8 cellular contexts compared by ENCODE assay signal in the genomic region with DNA sequence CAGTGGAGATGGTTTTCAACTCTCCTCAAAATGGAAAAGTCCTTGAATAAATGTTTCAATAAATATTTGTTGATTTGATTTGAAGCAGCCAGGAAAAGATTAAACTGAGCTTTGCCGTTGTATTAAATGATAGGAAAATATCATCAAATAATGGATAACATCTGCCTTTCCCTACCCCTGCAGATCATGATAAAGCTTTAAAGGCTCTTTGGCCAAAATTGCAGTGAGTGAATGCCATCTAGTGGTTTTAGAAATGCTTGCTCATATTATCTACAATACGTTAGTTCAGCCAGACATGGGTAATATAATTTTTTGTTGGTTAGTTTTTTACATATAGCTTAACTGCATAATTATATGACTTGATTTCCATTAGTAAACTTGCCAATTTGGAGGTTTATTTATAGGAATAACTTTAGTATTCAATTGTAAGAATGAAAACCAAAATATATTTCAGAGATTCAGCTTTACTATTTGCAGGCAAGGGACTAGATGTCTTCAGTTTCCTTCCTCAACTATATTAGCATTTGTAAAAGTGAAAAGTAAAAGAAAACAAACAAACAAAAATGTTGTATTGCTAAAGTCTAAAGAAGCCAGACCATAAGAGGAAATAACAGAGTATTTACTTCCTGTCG.
DNase-seq lines count a peak whose midpoint lies in the region; ATAC-seq and TF ChIP-seq lines count a peak whose summit lies in the region.

No MANE protein-coding gene starts in this region.

- H3K9me2 ChIP-seq in MM.1S (replicated peaks; ENCODE audit: insufficient read depth, low read length), result no peaks in the 10 kb centered on the region

- no peaks in the 10 kb centered on the region for H3K4me1 Mint-ChIP-seq in activated T-helper 17 cell treated with anti-CD3 and anti-CD28 coated beads, Interleukin-2, amount 50 U/mL, for 72 hours

- in situ Hi-C loops in SK-MEL-5 (cut with HindIII; ENCODE audit: low pct_unique_long_range_greater_than_20kb, low sequenced_read_pairs), result no loop called here

- no peak overlapping the region for H3K9ac ChIP-seq in MM.1S (ENCODE audit: low read length)

- no peaks in the 10 kb centered on the region for H3K27me3 ChIP-seq in MM.1S (replicated peaks; ENCODE audit: insufficient read depth, low read length)

- no peaks in the 10 kb centered on the region for H3K4me1 ChIP-seq in MM.1S (ENCODE audit: low read length)

- H3K36me3 ChIP-seq in MM.1S (replicated peaks; ENCODE audit: insufficient read depth, low read length), result no peaks in the 10 kb centered on the region

- H3K9me3 Mint-ChIP-seq in activated T-helper 17 cell treated with anti-CD3 and anti-CD28 coated beads, Interleukin-2, amount 50 U/mL, for 72 hours, result no peaks in the 10 kb centered on the region

- H3K4me2 ChIP-seq in MM.1S (ENCODE audit: low read depth, low read length), result no peak overlapping the region

- DNase-seq in Daoy (ENCODE audit: low read depth), result peak; percentile 15
- DNase-seq in MM.1S, result peak; percentile 60
- peak; percentile 70 for DNase-seq in SK-MEL-5 (ENCODE audit: low read depth, low spot score)
- DNase-seq in fibroblast of pulmonary artery (ENCODE audit: low read depth), result peak; percentile 75
- peak; percentile 56 for DNase-seq in renal cortical epithelial cell (ENCODE audit: low read depth)
- DNase-seq in GM19240 (ENCODE audit: insufficient read length, low spot score), result no peak

- H3K27ac ChIP-seq in MM.1S (ENCODE audit: low read length), result no peak overlapping the region

- no peak overlapping the region for H3K27ac Mint-ChIP-seq in activated T-helper 17 cell treated with anti-CD3 and anti-CD28 coated beads, Interleukin-2, amount 50 U/mL, for 72 hours

- no peaks in the 10 kb centered on the region for H3K79me2 ChIP-seq in MM.1S (ENCODE audit: low read length)

- H3K4me3 ChIP-seq in MM.1S (ENCODE audit: low read length) (no peak overlapping the region), fibroblast of pulmonary artery (replicated peaks; ENCODE audit: low read depth, low read length) (no peak overlapping the region)

- no peaks in the 10 kb centered on the region for H3F3A ChIP-seq in MM.1S (ENCODE audit: insufficient read depth, low read length)

- ATAC-seq in GM21528 (IDR thresholded peaks at IDR 0.05; ENCODE audit: low FRiP score, unreplicated experiment), result peak; percentile 73
- no peak for ATAC-seq in activated T-helper 17 cell treated with anti-CD3 and anti-CD28 coated beads, Interleukin-2, amount 50 U/mL, for 72 hours (replicated peaks)

- no peak overlapping the region for H2AFZ ChIP-seq in MM.1S (ENCODE audit: low read length)

- no peaks in the 10 kb centered on the region for H3K9me3 ChIP-seq in MM.1S (replicated peaks; ENCODE audit: insufficient read depth, low read length)

- H3K4me3 Mint-ChIP-seq in activated T-helper 17 cell treated with anti-CD3 and anti-CD28 coated beads, Interleukin-2, amount 50 U/mL, for 72 hours, result no peak overlapping the region

- H3K36me3 Mint-ChIP-seq in activated T-helper 17 cell treated with anti-CD3 and anti-CD28 coated beads, Interleukin-2, amount 50 U/mL, for 72 hours (ENCODE audit: low read depth), result no peaks in the 10 kb centered on the region

- TF ChIP-seq CTCF in MM.1S (IDR thresholded peaks at IDR 0.05; ENCODE audit: low read length) (peak; percentile 67), fibroblast of pulmonary artery (IDR thresholded peaks at IDR 0.05; ENCODE audit: low read length, missing control alignments) (peak; percentile 66)

- peaks cover 12% of the 10 kb centered on the region for H3K27me3 Mint-ChIP-seq in activated T-helper 17 cell treated with anti-CD3 and anti-CD28 coated beads, Interleukin-2, amount 50 U/mL, for 72 hours

- no peaks in the 10 kb centered on the region for H4K20me1 ChIP-seq in MM.1S (ENCODE audit: insufficient read depth, low read length)
